Comparison of ENCODE assay signal across 12 cellular contexts in the genomic region with DNA sequence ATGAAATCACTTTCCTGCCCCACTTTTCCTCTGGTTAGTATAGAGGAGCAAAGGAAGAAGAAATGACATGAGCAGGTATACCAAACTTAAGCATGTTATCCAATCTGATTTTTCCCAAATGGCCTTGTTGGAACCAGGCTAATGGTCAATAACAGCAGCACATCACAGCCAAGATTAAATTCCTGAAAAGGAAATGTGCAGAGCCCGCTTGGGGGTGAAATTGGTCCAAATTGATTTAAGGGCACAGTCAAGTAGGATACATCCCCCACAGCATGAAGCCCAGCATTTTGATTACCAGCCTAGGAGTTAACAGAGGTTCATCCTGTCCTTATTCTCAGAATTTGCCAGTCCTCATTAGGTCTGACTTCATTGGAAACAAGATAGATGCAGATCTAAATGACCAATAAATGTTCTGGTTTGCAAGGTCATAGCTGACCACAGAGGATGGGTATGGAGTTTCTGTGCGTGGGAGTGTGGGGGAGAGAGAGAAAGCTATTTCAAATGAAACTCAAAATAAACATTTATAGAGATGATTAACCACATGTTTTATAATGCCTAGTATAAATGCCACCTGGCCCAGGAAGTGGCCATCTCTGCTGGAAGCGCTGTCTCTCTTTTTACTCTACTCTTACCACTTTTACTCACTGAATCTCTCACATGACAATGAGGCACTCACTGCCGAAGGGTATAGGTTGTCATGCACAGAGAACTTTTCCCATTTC. TPM values are rescaled to one million over a fixed set of nuclear protein-coding genes. Genes with fewer than 3 reads are reported as not detected.
A peak's percentile ranks its signal among the peaks of the same experiment; 100 is the strongest.
DNase-seq lines count a peak whose midpoint lies in the region; ATAC-seq, FAIRE-seq and TF ChIP-seq lines count a peak whose summit lies in the region.
"Had no signal": no experiment of that assay in that cellular context is flagged by ENCODE, and none has a peak within 500 bp of the region (broad histone marks: within the 10 kb centered on the region; RNA-seq: fewer than 3 reads in every experiment).

No MANE protein-coding gene starts in this region.

- no peak for TF ChIP-seq POLR2A in GM12891 (IDR thresholded peaks at IDR 0.05; ENCODE audit: low read depth, low read length)
- no peak for TF ChIP-seq POLR2A in gastrocnemius medialis (IDR thresholded peaks at IDR 0.05)

- no peak overlapping the region for H3K4me3 ChIP-seq in aorta (ENCODE audit: low read length in 2 of 2)
- H3K4me3 ChIP-seq in gastrocnemius medialis, result no peak overlapping the region
- H3K4me3 ChIP-seq: Peyer's patch, skin epidermis had no signal

- WGBS in aorta, 2 donors, result 38 to 42% methylated on average over 4 of the region's 4 CpGs

- H3K27me3 ChIP-seq in aorta (ENCODE audit: control insufficient read depth in 1 of 2, insufficient read depth in 2 of 2, low read length in 1 of 2) (no peaks in the 10 kb centered on the region), gastrocnemius medialis (no peaks in the 10 kb centered on the region)
- H3K27me3 ChIP-seq: Peyer's patch had no signal

- ATAC-seq in aorta (ENCODE audit: low FRiP score) (no peak), gastrocnemius medialis (no peak)

- FAIRE-seq in GM12891 (lab: Jason Lieb, UNC), result no peak

- DNase-seq in NCI-H2107 treated with DMSO at 0.1 percent for 48 hours (lab: John Stamatoyannopoulos, UW; ENCODE audit: unreplicated experiment), result peak; percentile 51
- DNase-seq in NCI-H2107 (lab: John Stamatoyannopoulos, UW), result no peak
- peak; percentile 36 for DNase-seq in T1000 (lab: John Stamatoyannopoulos, UW)
- peak; percentile 63 for DNase-seq in glomerular visceral epithelial cell (ENCODE audit: extremely low spot score)
- DNase-seq in aorta, result no peak
- no peak for DNase-seq in GM12891 (ENCODE audit: insufficient read length, low spot score)
- no peak for DNase-seq in gastrocnemius medialis
- DNase-seq in NCI-H345 (lab: John Stamatoyannopoulos, UW), result no peak
- DNase-seq: 8988T; activated CD4-positive, alpha-beta T cell treated with anti-CD3 and anti-CD28 coated beads, Interleukin-2, amount 50 U/mL, for 1 hour; Peyer's patch had no signal

- H3K36me3 ChIP-seq in aorta (ENCODE audit: control insufficient read depth in 1 of 2, insufficient read depth in 2 of 2, low read length in 1 of 2) (peaks cover 0 to 2% of the 10 kb centered on the region in 2 donors), gastrocnemius medialis (no peaks in the 10 kb centered on the region)
- H3K36me3 ChIP-seq: Peyer's patch had no signal

- H3K9me3 ChIP-seq in aorta (ENCODE audit: control insufficient read depth, low read length) (no peaks in the 10 kb centered on the region), gastrocnemius medialis (no peaks in the 10 kb centered on the region)
- H3K9me3 ChIP-seq: Peyer's patch had no signal

- intact Hi-C loops in aorta (cut with DNase I), result no loop called here
- intact Hi-C loops in gastrocnemius medialis (cut with DNase I; ENCODE audit: low total_unique reads), result no loop called here

- peak overlapping the region; percentile 76 to 84 for H3K27ac ChIP-seq in aorta (ENCODE audit: low read depth in 1 of 2, low read length in 2 of 2)
- H3K27ac ChIP-seq in gastrocnemius medialis, result no peak overlapping the region
- H3K27ac ChIP-seq: Peyer's patch had no signal

- peaks cover 12 to 26% of the 10 kb centered on the region in 2 donors for H3K4me1 ChIP-seq in aorta (ENCODE audit: control insufficient read depth in 1 of 2, insufficient read depth in 2 of 2, low read length in 2 of 2)
- H3K4me1 ChIP-seq in gastrocnemius medialis, result peaks cover 0 to 4% of the 10 kb centered on the region in 2 donors
- H3K4me1 ChIP-seq: Peyer's patch had no signal

- in situ Hi-C loops in gastrocnemius medialis (cut with MboI; ENCODE audit: low sequenced_read_pairs in 4 of 4), result no loop called here

- no peak for TF ChIP-seq CTCF in gastrocnemius medialis (IDR thresholded peaks at IDR 0.05 in 4 of 5, conservative IDR thresholded peaks at IDR 0.05 in 1 of 5)

TF ChIP-seq in GM12891, 5 proteins besides CTCF, POLR2A, EP300 and RAD21:
- TF ChIP-seq POLR2AphosphoS5 (IDR thresholded peaks at IDR 0.05; ENCODE audit: low read depth, low read length) (no peak), SPI1 (IDR thresholded peaks at IDR 0.05; ENCODE audit: low read depth, low read length) (no peak), PAX5 (IDR thresholded peaks at IDR 0.05; ENCODE audit: insufficient read depth, low read length, severe bottlenecking) (no peak), POU2F2 (IDR thresholded peaks at IDR 0.05; ENCODE audit: low read depth, low read length) (no peak), TAF1 (IDR thresholded peaks at IDR 0.05; ENCODE audit: low read depth, low read length) (no peak)

RNA-seq across cellular contexts. Expression of gene RGS5, which starts 38.7 kb away (rescaled TPM):
- total RNA-seq in aorta, result 1,000 to 10,000 TPM; 1,469 to 2,702 TPM
- polyA plus RNA-seq in aorta, result 1,000 to 10,000 TPM in 1 of 2 donors, 100 to 1,000 TPM in 1; 983 to 1,112 TPM
- polyA plus RNA-seq in GM12891 (2012; ENCODE audit: low read depth, missing spikeins), result 2.7 TPM
- 100 to 1,000 TPM in 3 of 4 donors, 10 to 100 TPM in 1; 71.2 to 195 (median 158) TPM for total RNA-seq in gastrocnemius medialis

Comparison
In these comparisons a context has a peak if more than half of its experiments do, and no peak if none do; other contexts are left out.
1. DNase-seq: peak in NCI-H2107 treated with DMSO at 0.1 percent for 48 hours (single experiment), T1000 (single experiment) and glomerular visceral epithelial cell (single experiment); none in NCI-H2107 (single experiment), aorta (0 of 2), GM12891 (single experiment), gastrocnemius medialis (0 of 2) and NCI-H345 (single experiment).
2. H3K27ac ChIP-seq: peak in aorta (2 of 2); none in gastrocnemius medialis (0 of 4).
3. RNA of gene RGS5, which starts 38.7 kb away (total RNA-seq): 1,469 to 2,702 TPM in aorta; 71.2 to 195 TPM in gastrocnemius medialis; every median in the first group is over 4 times any median in the second.